ENCODE assay signal across 2 cellular contexts in the genomic region with DNA sequence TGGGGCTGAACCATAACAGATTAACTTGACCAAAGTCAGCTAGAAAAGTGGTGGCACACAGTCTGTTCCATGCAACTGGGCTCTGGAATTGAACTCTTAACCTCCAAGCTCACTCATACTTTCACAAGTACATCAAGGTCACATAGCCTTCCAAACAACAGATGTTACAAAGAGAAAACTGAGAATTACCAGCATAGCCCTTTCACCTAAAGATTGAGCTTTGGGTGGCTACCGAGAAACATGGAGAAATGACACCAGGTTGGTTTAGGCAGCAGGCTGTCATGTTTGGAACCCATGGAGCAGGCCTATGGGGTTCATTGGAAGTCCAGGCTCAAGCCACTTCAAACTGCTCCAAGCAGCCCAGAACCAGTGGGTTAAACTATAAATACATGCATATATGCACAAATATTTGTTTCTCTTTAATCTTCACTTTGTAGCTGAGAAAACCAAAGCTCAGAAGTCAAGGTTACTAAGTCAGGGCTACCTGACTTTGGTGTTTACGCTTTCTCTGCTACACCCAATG.
TF ChIP-seq lines count a peak whose summit lies in the region.

No MANE protein-coding gene starts in this region.

TF ChIP-seq in HCT116, 20 proteins besides CTCF, POLR2A, EP300 and RAD21:
- TF ChIP-seq, protein P1, sequence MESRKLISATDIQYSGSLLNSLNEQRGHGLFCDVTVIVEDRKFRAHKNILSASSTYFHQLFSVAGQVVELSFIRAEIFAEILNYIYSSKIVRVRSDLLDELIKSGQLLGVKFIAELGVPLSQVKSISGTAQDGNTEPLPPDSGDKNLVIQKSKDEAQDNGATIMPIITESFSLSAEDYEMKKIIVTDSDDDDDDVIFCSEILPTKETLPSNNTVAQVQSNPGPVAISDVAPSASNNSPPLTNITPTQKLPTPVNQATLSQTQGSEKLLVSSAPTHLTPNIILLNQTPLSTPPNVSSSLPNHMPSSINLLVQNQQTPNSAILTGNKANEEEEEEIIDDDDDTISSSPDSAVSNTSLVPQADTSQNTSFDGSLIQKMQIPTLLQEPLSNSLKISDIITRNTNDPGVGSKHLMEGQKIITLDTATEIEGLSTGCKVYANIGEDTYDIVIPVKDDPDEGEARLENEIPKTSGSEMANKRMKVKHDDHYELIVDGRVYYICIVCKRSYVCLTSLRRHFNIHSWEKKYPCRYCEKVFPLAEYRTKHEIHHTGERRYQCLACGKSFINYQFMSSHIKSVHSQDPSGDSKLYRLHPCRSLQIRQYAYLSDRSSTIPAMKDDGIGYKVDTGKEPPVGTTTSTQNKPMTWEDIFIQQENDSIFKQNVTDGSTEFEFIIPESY (IDR thresholded peaks at IDR 0.05; ENCODE audit: extremely low read depth, insufficient replicate concordance, low read length): no peak
- no peak for TF ChIP-seq CEBPB (IDR thresholded peaks at IDR 0.05; ENCODE audit: low read depth)
- TF ChIP-seq SP1 (IDR thresholded peaks at IDR 0.05; ENCODE audit: low read depth): no peak
- TF ChIP-seq ELF1 (IDR thresholded peaks at IDR 0.05; ENCODE audit: borderline replicate concordance, low read depth): no peak

TF ChIP-seq in GM12891, 5 proteins besides CTCF, POLR2A, EP300 and RAD21 (continued from another document):
- TF ChIP-seq POU2F2 (IDR thresholded peaks at IDR 0.05; ENCODE audit: low read depth, low read length): no peak
- TF ChIP-seq POLR2AphosphoS5 (IDR thresholded peaks at IDR 0.05; ENCODE audit: low read depth, low read length): no peak
- TF ChIP-seq SPI1 (IDR thresholded peaks at IDR 0.05; ENCODE audit: low read depth, low read length): no peak
- no peak for TF ChIP-seq TAF1 (IDR thresholded peaks at IDR 0.05; ENCODE audit: low read depth, low read length)
